Comparison of ENCODE assay signal across 30 cellular contexts in the genomic region with DNA sequence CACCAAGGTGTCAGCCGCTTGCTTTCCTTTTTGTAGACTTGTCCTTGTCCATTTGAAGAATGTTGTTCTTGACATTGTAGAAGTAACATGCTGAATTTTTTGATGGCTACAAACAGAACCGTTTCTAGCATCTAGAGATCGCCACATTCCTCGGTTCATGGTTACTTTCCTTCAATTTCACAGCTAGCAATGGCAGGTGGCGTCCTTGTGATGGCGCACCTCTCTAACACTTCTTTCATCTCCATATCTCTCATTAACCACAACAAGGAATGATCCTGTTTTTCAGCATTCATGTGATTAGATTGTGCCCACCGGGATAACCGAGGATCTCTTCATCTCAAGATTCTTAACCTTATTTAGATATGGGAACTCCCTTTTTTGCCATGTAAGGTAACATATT.
"Had no signal": no experiment of that assay in that cellular context is flagged by ENCODE, and none has a peak within 500 bp of the region (broad histone marks: within the 10 kb centered on the region; RNA-seq: fewer than 3 reads in every experiment).

No MANE protein-coding gene starts in this region.

- ATAC-seq: activated CD8-positive, alpha-beta T cell treated with anti-CD3 and anti-CD28 coated beads for 36 hours; activated T-cell treated with anti-CD3 and anti-CD28 coated beads, Interleukin-2, amount 50 U/mL, for 4 hours; activated T-helper 17 cell treated with anti-CD3 and anti-CD28 coated beads, Interleukin-2, amount 50 U/mL, for 72 hours; esophagus mucosa; heart left ventricle; naive thymus-derived CD4-positive, alpha-beta T cell; pancreas; sciatic nerve; stimulated activated naive CD8-positive, alpha-beta T cell treated with anti-CD3 and anti-CD28 coated beads, Interleukin-15, amount 100 ng/mL, for 72 hours had no signal

- DNase-seq: activated CD4-positive, alpha-beta T cell treated with anti-CD3 and anti-CD28 coated beads for 1 hour; activated CD4-positive, alpha-beta T cell treated with anti-CD3 and anti-CD28 coated beads, Interleukin-2, amount 50 U/mL, for 1 hour; activated CD8-positive, alpha-beta T cell treated with anti-CD3 and anti-CD28 coated beads for 36 hours; activated gamma-delta T cell treated with Interleukin-2 at 50 U/mL for 16 hours; activated naive CD4-positive, alpha-beta T cell treated with anti-CD3 and anti-CD28 coated beads, Interleukin-2, amount 50 U/mL, for 16 hours; activated T-cell treated with anti-CD3 and anti-CD28 coated beads, Interleukin-2, amount 50 U/mL, for 4 hours; amniotic stem cell; brain microvascular endothelial cell; foreskin fibroblast; heart left ventricle; hypothalamus; immature natural killer cell; kidney; midbrain; naive thymus-derived CD4-positive, alpha-beta T cell; nucleus accumbens; pancreas; retina; stimulated activated CD4-positive, alpha-beta T cell treated with anti-CD3 and anti-CD28 coated beads, Interleukin-12 subunit alpha, Interleukin-12 subunit beta, amount 100 ng/mL, for 4 hours; stimulated activated CD4-positive, alpha-beta T cell treated with anti-CD3 and anti-CD28 coated beads, Interleukin-4, amount 100 ng/mL, for 1 hour; stimulated activated naive CD8-positive, alpha-beta T cell treated with anti-CD3 and anti-CD28 coated beads, Interleukin-15, amount 100 ng/mL, for 72 hours; substantia nigra; T-helper 9 cell; uterus had no signal

- H3K36me3 Mint-ChIP-seq: immature natural killer cell; naive thymus-derived CD4-positive, alpha-beta T cell; type B pancreatic cell had no signal

- H3K27me3 ChIP-seq: brain microvascular endothelial cell, heart left ventricle, pancreas, uterus had no signal

- H3K9me3 Mint-ChIP-seq: activated CD8-positive, alpha-beta T cell treated with anti-CD3 and anti-CD28 coated beads for 36 hours; activated T-cell treated with anti-CD3 and anti-CD28 coated beads, Interleukin-2, amount 50 U/mL, for 4 hours; activated T-helper 17 cell treated with anti-CD3 and anti-CD28 coated beads, Interleukin-2, amount 50 U/mL, for 72 hours; stimulated activated naive CD8-positive, alpha-beta T cell treated with anti-CD3 and anti-CD28 coated beads, Interleukin-15, amount 100 ng/mL, for 72 hours; type B pancreatic cell had no signal

- H3K9me3 ChIP-seq: heart left ventricle, pancreas, prostate gland, uterus had no signal

- H3K27me3 Mint-ChIP-seq: activated CD8-positive, alpha-beta T cell treated with anti-CD3 and anti-CD28 coated beads for 36 hours; activated T-helper 17 cell treated with anti-CD3 and anti-CD28 coated beads, Interleukin-2, amount 50 U/mL, for 72 hours; naive thymus-derived CD4-positive, alpha-beta T cell; stimulated activated naive CD8-positive, alpha-beta T cell treated with anti-CD3 and anti-CD28 coated beads, Interleukin-15, amount 100 ng/mL, for 72 hours; type B pancreatic cell had no signal

- H3K36me3 ChIP-seq: brain microvascular endothelial cell, heart left ventricle, pancreas, prostate gland, uterus had no signal

- H3K4me3 Mint-ChIP-seq: activated CD8-positive, alpha-beta T cell treated with anti-CD3 and anti-CD28 coated beads for 36 hours; activated T-cell treated with anti-CD3 and anti-CD28 coated beads, Interleukin-2, amount 50 U/mL, for 4 hours; activated T-helper 17 cell treated with anti-CD3 and anti-CD28 coated beads, Interleukin-2, amount 50 U/mL, for 72 hours; immature natural killer cell; naive thymus-derived CD4-positive, alpha-beta T cell; stimulated activated naive CD8-positive, alpha-beta T cell treated with anti-CD3 and anti-CD28 coated beads, Interleukin-15, amount 100 ng/mL, for 72 hours; type B pancreatic cell had no signal

- H3K4me1 ChIP-seq: heart left ventricle, pancreas, prostate gland, uterus had no signal

- H3K27ac Mint-ChIP-seq: activated CD8-positive, alpha-beta T cell treated with anti-CD3 and anti-CD28 coated beads for 36 hours; activated T-helper 17 cell treated with anti-CD3 and anti-CD28 coated beads, Interleukin-2, amount 50 U/mL, for 72 hours; immature natural killer cell; naive thymus-derived CD4-positive, alpha-beta T cell; stimulated activated naive CD8-positive, alpha-beta T cell treated with anti-CD3 and anti-CD28 coated beads, Interleukin-15, amount 100 ng/mL, for 72 hours; type B pancreatic cell had no signal

- H3K4me3 ChIP-seq: heart left ventricle, pancreas, prostate gland, skin epidermis, uterus had no signal

- H3K4me1 Mint-ChIP-seq: activated T-helper 17 cell treated with anti-CD3 and anti-CD28 coated beads, Interleukin-2, amount 50 U/mL, for 72 hours; immature natural killer cell; naive thymus-derived CD4-positive, alpha-beta T cell; stimulated activated naive CD8-positive, alpha-beta T cell treated with anti-CD3 and anti-CD28 coated beads, Interleukin-15, amount 100 ng/mL, for 72 hours had no signal
